26 cellular contexts compared by ENCODE assay signal in genomic region chr4:5266991-5267390, GRCh38.
"Had no signal": no experiment of that assay in that cellular context is flagged by ENCODE, and none has a peak within 500 bp of the region (broad histone marks: within the 10 kb centered on the region; RNA-seq: fewer than 3 reads in every experiment).

No MANE protein-coding gene starts in this region.

- H3K36me3 Mint-ChIP-seq: naive thymus-derived CD8-positive, alpha-beta T cell; stimulated activated memory B cell treated with anti-CD40 and anti-IgM and Interleukin-4, amounts not matched to agents 10 μg/mL and 1 μg/mL and 100 μg/mL, for 72 hours; type B pancreatic cell had no signal

- ATAC-seq: effector memory CD8-positive, alpha-beta T cell; gastrocnemius medialis; heart right ventricle; left cardiac atrium; left lung; naive thymus-derived CD8-positive, alpha-beta T cell; psoas muscle; right cardiac atrium; stimulated activated memory B cell treated with anti-CD40 and anti-IgM and Interleukin-4, amounts not matched to agents 10 μg/mL and 1 μg/mL and 100 μg/mL, for 72 hours; stimulated activated naive CD8-positive, alpha-beta T cell treated with anti-CD3 and anti-CD28 coated beads, Interleukin-15, Interleukin-2, amounts not matched to agents 100 U/mL and 50 U/mL, for 24 hours had no signal

- H3K9me3 Mint-ChIP-seq: effector memory CD8-positive, alpha-beta T cell; naive thymus-derived CD8-positive, alpha-beta T cell; nephron progenitor cell; stimulated activated memory B cell treated with anti-CD40 and anti-IgM and Interleukin-4, amounts not matched to agents 10 μg/mL and 1 μg/mL and 100 μg/mL, for 72 hours; type B pancreatic cell had no signal

- H3K27me3 ChIP-seq: gastrocnemius medialis, left lung, ovary, sigmoid colon, testis, tibial artery had no signal

- DNase-seq: dermis blood vessel endothelial cell; effector memory CD8-positive, alpha-beta T cell; foreskin fibroblast; gastrocnemius medialis; heart right ventricle; left cardiac atrium; left lung; naive thymus-derived CD8-positive, alpha-beta T cell; nephron progenitor cell; nucleus accumbens; ovary; posterior cingulate gyrus; psoas muscle; right cardiac atrium; sigmoid colon; spleen; stimulated activated CD4-positive, alpha-beta T cell treated with anti-CD3 and anti-CD28 coated beads, Interleukin-4, amount 100 ng/mL, for 4 hours; stimulated activated naive CD8-positive, alpha-beta T cell treated with anti-CD3 and anti-CD28 coated beads, Interleukin-15, Interleukin-2, amounts not matched to agents 100 U/mL and 50 U/mL, for 24 hours; substantia nigra; testis; tibial artery had no signal

- H3K27me3 Mint-ChIP-seq: stimulated activated memory B cell treated with anti-CD40 and anti-IgM and Interleukin-4, amounts not matched to agents 10 μg/mL and 1 μg/mL and 100 μg/mL, for 72 hours had no signal

- H3K4me3 ChIP-seq: coronary artery, gastrocnemius medialis, heart right ventricle, left lung, ovary, psoas muscle, sigmoid colon, skin epidermis, spleen, testis, tibial artery had no signal

- H3K27ac Mint-ChIP-seq: effector memory CD8-positive, alpha-beta T cell; naive thymus-derived CD8-positive, alpha-beta T cell; nephron progenitor cell; stimulated activated memory B cell treated with anti-CD40 and anti-IgM and Interleukin-4, amounts not matched to agents 10 μg/mL and 1 μg/mL and 100 μg/mL, for 72 hours; type B pancreatic cell had no signal

- H3K4me3 Mint-ChIP-seq: effector memory CD8-positive, alpha-beta T cell; naive thymus-derived CD8-positive, alpha-beta T cell; nephron progenitor cell; stimulated activated memory B cell treated with anti-CD40 and anti-IgM and Interleukin-4, amounts not matched to agents 10 μg/mL and 1 μg/mL and 100 μg/mL, for 72 hours; type B pancreatic cell had no signal

- FAIRE-seq: islet of Langerhans had no signal

- H3K27ac ChIP-seq: coronary artery, gastrocnemius medialis, heart right ventricle, left lung, ovary, psoas muscle, sigmoid colon, skin epidermis, spleen, testis, tibial artery had no signal

- H3K4me1 Mint-ChIP-seq: naive thymus-derived CD8-positive, alpha-beta T cell; stimulated activated memory B cell treated with anti-CD40 and anti-IgM and Interleukin-4, amounts not matched to agents 10 μg/mL and 1 μg/mL and 100 μg/mL, for 72 hours had no signal

- H3K4me1 ChIP-seq: gastrocnemius medialis, left lung, psoas muscle, sigmoid colon, spleen, testis, tibial artery had no signal

- H3K36me3 ChIP-seq: gastrocnemius medialis, heart right ventricle, left lung, ovary, sigmoid colon, spleen, tibial artery had no signal

- H3K9me3 ChIP-seq: gastrocnemius medialis, heart right ventricle, left lung, ovary, psoas muscle, sigmoid colon, spleen, testis, tibial artery had no signal
